8 cellular contexts compared by ENCODE assay signal in the genomic region with DNA sequence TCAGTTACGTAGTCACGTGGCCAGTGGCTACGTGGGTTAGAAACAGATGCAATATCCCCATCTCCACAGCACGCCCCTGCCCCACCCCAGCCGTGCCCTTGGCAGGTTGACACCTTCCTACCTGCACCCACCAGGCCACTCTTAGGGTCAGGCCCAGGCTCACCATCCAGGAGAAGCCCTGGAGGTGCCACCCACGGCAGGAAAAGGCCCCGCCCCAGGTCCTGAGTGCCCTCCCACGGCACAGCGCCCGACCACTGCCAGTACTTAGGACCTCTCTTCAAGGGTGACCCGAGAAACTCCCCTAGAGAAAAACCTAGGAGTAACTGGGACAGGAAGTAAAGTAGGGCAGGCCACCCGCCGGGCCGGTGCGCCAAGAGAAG. TPM values are rescaled to one million over a fixed set of nuclear protein-coding genes. Genes with fewer than 3 reads are reported as not detected.
DNase-seq lines count a peak whose midpoint lies in the region; TF ChIP-seq lines count a peak whose summit lies in the region.

No MANE protein-coding gene starts in this region.

- H3K4me3 ChIP-seq in A673 (ENCODE audit: low read depth, low read length, poor library complexity, severe bottlenecking), result peak overlapping the region; percentile 90
- H3K4me3 ChIP-seq in HEK293 (ENCODE audit: low read depth, low read length), result peak overlapping the region; percentile 88
- peak overlapping the region; percentile 89 to 99 for H3K4me3 ChIP-seq in ascending aorta

- H3K27ac ChIP-seq in A673 (ENCODE audit: low read depth, low read length, poor library complexity, severe bottlenecking) (peak overlapping the region; percentile 88), HEK293 (ENCODE audit: extremely low read depth, low read depth, low read length) (peak overlapping the region; percentile 82), ascending aorta (peak overlapping the region; percentile 95)

- no TSS peak for BruUV-seq in A673 (replicated peaks; lab: Mats Ljungman, UMichigan)

- peaks cover 52% of the 10 kb centered on the region for H3K36me3 ChIP-seq in A673 (ENCODE audit: insufficient read depth, low read length, poor library complexity, severe bottlenecking)
- H3K36me3 ChIP-seq in HEK293 (ENCODE audit: control insufficient read depth in 2 of 2, insufficient read depth in 1 of 2, low read length in 2 of 2), result peaks cover 6 to 68% of the 10 kb centered on the region in 2 experiments; a peak in 2 of 3 replicates
- H3K36me3 ChIP-seq in ascending aorta, result peaks cover 41 to 51% of the 10 kb centered on the region in 2 donors

- intact Hi-C loops in A673 (cut with micrococcal nuclease; ENCODE audit: unreplicated experiment), result no loop called here
- intact Hi-C loops in ascending aorta (cut with DNase I), result loop anchor here (10.0 kb wide), 2 partner anchors 383 to 1403 kb away; a partner anchor contains a TSS

- POLR2A ChIA-PET in A673 (lab: Charles Lee; ENCODE audit: low non-redundant PET) (interaction anchor here (0.6 kb wide), 1 partner anchor 305 kb away, joined by 6 read pairs; a partner anchor contains a TSS), HEK293 (lab: Yijun Ruan, JAX) (interaction anchor here (0.6 to 1.4 kb wide), 4 partner anchors 8 to 314 kb away, joined by 3 to 6 read pairs (median 4); no protein-coding TSS in a partner anchor)

- DNase-seq in A673 (ENCODE audit: low spot score) (no peak), ascending aorta (ENCODE audit: low spot score in 2 of 2) (peak in 1 of 2 donors; percentile 63), mesenteric fat pad (ENCODE audit: low spot score) (peak; percentile 84), GF-D8 (lab: John Stamatoyannopoulos, UW) (no peak), NOMO-1 treated with DMSO at 0.1 percent for 48 hours (lab: John Stamatoyannopoulos, UW; ENCODE audit: unreplicated experiment) (no peak), GDM1 (lab: John Stamatoyannopoulos, UW) (no peak), erythroblast (lab: John Stamatoyannopoulos, UW) (no peak)

- TF ChIP-seq CTCF in A673 (conservative IDR thresholded peaks at IDR 0.05; ENCODE audit: low read depth, low read length) (no peak), HEK293 (tag by site-specific recombination; IDR thresholded peaks at IDR 0.05) (no peak), ascending aorta (IDR thresholded peaks at IDR 0.05) (no peak)

- H3K9me3 ChIP-seq in A673 (ENCODE audit: low read depth, low read length, poor library complexity, severe bottlenecking) (no peaks in the 10 kb centered on the region), HEK293 (ENCODE audit: control insufficient read depth, insufficient read depth, low read depth, low read length) (no peaks in the 10 kb centered on the region), ascending aorta (no peaks in the 10 kb centered on the region)

- TF ChIP-seq POLR2A in erythroblast (IDR thresholded peaks at IDR 0.05; ENCODE audit: low read length), result no peak

- H3K4me1 ChIP-seq in A673 (ENCODE audit: insufficient read depth, low read length, poor library complexity, severe bottlenecking) (peaks cover 6% of the 10 kb centered on the region), HEK293 (ENCODE audit: control insufficient read depth, insufficient read depth, low read length) (no peaks in the 10 kb centered on the region; the same call in 1 of the 2 replicates), ascending aorta (peaks cover 3 to 16% of the 10 kb centered on the region in 2 donors)

- CTCF ChIA-PET in A673 (lab: Charles Lee) (interaction anchor here (1.2 kb wide), 1 partner anchor 102 kb away, joined by 3 read pairs; no protein-coding TSS in a partner anchor), HEK293 (lab: Yijun Ruan, JAX) (interaction anchor here (0.8 to 4.3 kb wide), 3 partner anchors 11 to 340 kb away, joined by 3 to 20 read pairs (median 4); no protein-coding TSS in a partner anchor)

- H3K27me3 ChIP-seq in A673 (replicated peaks; ENCODE audit: insufficient read depth, low read depth, low read length, poor library complexity) (no peaks in the 10 kb centered on the region), ascending aorta (no peaks in the 10 kb centered on the region)

TF ChIP-seq in HEK293, 187 proteins besides CTCF, POLR2A, EP300 and RAD21:
- TF ChIP-seq, protein P1, sequence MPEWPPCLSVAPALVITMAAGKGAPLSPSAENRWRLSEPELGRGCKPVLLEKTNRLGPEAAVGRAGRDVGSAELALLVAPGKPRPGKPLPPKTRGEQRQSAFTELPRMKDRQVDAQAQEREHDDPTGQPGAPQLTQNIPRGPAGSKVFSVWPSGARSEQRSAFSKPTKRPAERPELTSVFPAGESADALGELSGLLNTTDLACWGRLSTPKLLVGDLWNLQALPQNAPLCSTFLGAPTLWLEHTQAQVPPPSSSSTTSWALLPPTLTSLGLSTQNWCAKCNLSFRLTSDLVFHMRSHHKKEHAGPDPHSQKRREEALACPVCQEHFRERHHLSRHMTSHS (tag by site-specific recombination; IDR thresholded peaks at IDR 0.05), result no peak
- TF ChIP-seq ZNF423 (tag by site-specific recombination; IDR thresholded peaks at IDR 0.05), result no peak
- TF ChIP-seq, protein P2, sequence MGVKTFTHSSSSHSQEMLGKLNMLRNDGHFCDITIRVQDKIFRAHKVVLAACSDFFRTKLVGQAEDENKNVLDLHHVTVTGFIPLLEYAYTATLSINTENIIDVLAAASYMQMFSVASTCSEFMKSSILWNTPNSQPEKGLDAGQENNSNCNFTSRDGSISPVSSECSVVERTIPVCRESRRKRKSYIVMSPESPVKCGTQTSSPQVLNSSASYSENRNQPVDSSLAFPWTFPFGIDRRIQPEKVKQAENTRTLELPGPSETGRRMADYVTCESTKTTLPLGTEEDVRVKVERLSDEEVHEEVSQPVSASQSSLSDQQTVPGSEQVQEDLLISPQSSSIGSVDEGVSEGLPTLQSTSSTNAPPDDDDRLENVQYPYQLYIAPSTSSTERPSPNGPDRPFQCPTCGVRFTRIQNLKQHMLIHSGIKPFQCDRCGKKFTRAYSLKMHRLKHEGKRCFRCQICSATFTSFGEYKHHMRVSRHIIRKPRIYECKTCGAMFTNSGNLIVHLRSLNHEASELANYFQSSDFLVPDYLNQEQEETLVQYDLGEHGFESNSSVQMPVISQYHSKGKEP (tag by site-specific recombination; IDR thresholded peaks at IDR 0.05), result 0 out of 2 replicates have a peak, but pooled peaks have one; percentile 14
- TF ChIP-seq KLF8 (tag by site-specific recombination; IDR thresholded peaks at IDR 0.05), result peak; percentile 36
- peak; percentile 92 for TF ChIP-seq KLF10 (tag by site-specific recombination; IDR thresholded peaks at IDR 0.05)
- 0 out of 2 replicates have a peak, but pooled peaks have one; percentile 2 for TF ChIP-seq ZNF366 (tag by site-specific recombination; conservative IDR thresholded peaks at IDR 0.05)
- 0 out of 2 replicates have a peak, but pooled peaks have one; percentile 12 for TF ChIP-seq ZNF24 (tag by site-specific recombination; IDR thresholded peaks at IDR 0.05)
- TF ChIP-seq ZSCAN16 (tag by site-specific recombination; IDR thresholded peaks at IDR 0.05), result no peak
- TF ChIP-seq EGR2 (tag by site-specific recombination; IDR thresholded peaks at IDR 0.05; ENCODE audit: low read depth), result peak; percentile 96
- peak; percentile 93 for TF ChIP-seq ZFHX2 (tag by site-specific recombination; conservative IDR thresholded peaks at IDR 0.05)

RNA-seq across cellular contexts. Expression of a gene that starts 1.5 kb away (rescaled TPM):
- total RNA-seq in A673 (2021), result 27.5 and 27.6 TPM in 2 replicates
- 2.4 TPM for total RNA-seq in ascending aorta
- 5.6 TPM for total RNA-seq in mesenteric fat pad

RNA-seq across cellular contexts. Expression of a gene that starts 7.5 kb away (rescaled TPM):
- total RNA-seq in A673 (2021) (60.4 and 70.8 TPM in 2 replicates), ascending aorta (23.6 TPM), mesenteric fat pad (38.9 TPM)

RNA-seq across cellular contexts. Expression of a gene that starts 19.1 kb away (rescaled TPM):
- total RNA-seq in A673 (2021) (395 and 397 TPM in 2 replicates), ascending aorta (447 TPM), mesenteric fat pad (352 TPM)

RNA-seq across cellular contexts. Expression of a gene that starts 38.5 kb away (rescaled TPM):
- total RNA-seq in A673 (2021) (128 and 130 TPM in 2 replicates), ascending aorta (979 TPM), mesenteric fat pad (220 TPM)

RNA-seq across cellular contexts. Expression of a gene that starts 48.1 kb away (rescaled TPM):
- total RNA-seq in A673 (2021), result 0.97 and 1.3 TPM in 2 replicates
- 5.4 TPM for total RNA-seq in ascending aorta
- 2.6 TPM for total RNA-seq in mesenteric fat pad
